8 cellular contexts compared by ENCODE assay signal in genomic region chr13:48580185-48580803, GRCh38. TPM values are rescaled to one million over a fixed set of nuclear protein-coding genes. Genes with fewer than 3 reads are reported as not detected.
DNase-seq lines count a peak whose midpoint lies in the region; ATAC-seq and TF ChIP-seq lines count a peak whose summit lies in the region.

No MANE protein-coding gene starts in this region.

- H3K27me3 Mint-ChIP-seq in HFFc6 (ENCODE audit: insufficient read depth) = peaks cover 12% of the 10 kb centered on the region
- H3K27me3 Mint-ChIP-seq in activated T-cell treated with anti-CD3 and anti-CD28 coated beads, Interleukin-2, amount 50 U/mL, for 4 hours (ENCODE audit: low read depth) = peaks cover 8% of the 10 kb centered on the region

- TF ChIP-seq CTCF in BJ (IDR thresholded peaks at IDR 0.05; ENCODE audit: insufficient read depth, low read depth, low read length) (peak; percentile 68), HFFc6 (IDR thresholded peaks at IDR 0.05) (peak; percentile 87), fibroblast of pulmonary artery (IDR thresholded peaks at IDR 0.05; ENCODE audit: low read length, missing control alignments) (peak; percentile 69), transverse colon (IDR thresholded peaks at IDR 0.05) (peak; percentile 65 to 82 (median 76))

- CTCF ChIA-PET in BJ (lab: Yijun Ruan, JAX) = interaction anchor here (0.6 to 6.4 kb wide), 29 partner anchors 11 to 542 kb away, joined by 3 to 85 read pairs (median 4); partner anchors contain the start of genes ITM2B and MED4

- peak overlapping the region; percentile 1 to 50 (median 18) for H3K27ac ChIP-seq in transverse colon

- in situ Hi-C loops in transverse colon (cut with MboI; ENCODE audit: low pct_ligation_motif_present in 1 of 4, low pct_unique_long_range_greater_than_20kb in 1 of 4, low sequenced_read_pairs in 3 of 4) = loop anchor here (5.0 to 25.0 kb wide), 5 partner anchors 182 to 455 kb away; partner anchors contain the start of gene RB1 (in 1 of the 4)

- peaks cover under 1 to 23% (median 11%) of the 10 kb centered on the region in 4 donors for H3K4me1 ChIP-seq in transverse colon

- no peak for TF ChIP-seq POLR2A in transverse colon (IDR thresholded peaks at IDR 0.05)

- DNase-seq in BJ (ENCODE audit: low read depth) (peak; percentile 19), HFFc6 (peak; percentile 43), OCI-M1 (lab: John Stamatoyannopoulos, UW) (peak; percentile 91), fibroblast of pulmonary artery (ENCODE audit: low read depth) (peak; percentile 80), nucleus accumbens (lab: John Stamatoyannopoulos, UW) (peak in 33 of 56 donors; percentile 9 to 88 (median 38)), transverse colon (peak; percentile 84)
- DNase-seq in activated T-cell treated with anti-CD3 and anti-CD28 coated beads, Interleukin-2, amount 50 U/mL, for 4 hours = peak; percentile 76

- no peaks in the 10 kb centered on the region for H3K9me3 Mint-ChIP-seq in HFFc6
- no peaks in the 10 kb centered on the region for H3K9me3 Mint-ChIP-seq in activated T-cell treated with anti-CD3 and anti-CD28 coated beads, Interleukin-2, amount 50 U/mL, for 4 hours

- H3K36me3 Mint-ChIP-seq in HFFc6 (ENCODE audit: low read depth) = no peaks in the 10 kb centered on the region
- no peaks in the 10 kb centered on the region for H3K36me3 Mint-ChIP-seq in activated T-cell treated with anti-CD3 and anti-CD28 coated beads, Interleukin-2, amount 50 U/mL, for 4 hours (ENCODE audit: insufficient read depth)

- H3K4me3 Mint-ChIP-seq in HFFc6 = no peak overlapping the region
- H3K4me3 Mint-ChIP-seq in activated T-cell treated with anti-CD3 and anti-CD28 coated beads, Interleukin-2, amount 50 U/mL, for 4 hours = no peak overlapping the region

- no peaks in the 10 kb centered on the region for H3K9me3 ChIP-seq in transverse colon

- WGBS in transverse colon (ENCODE audit: low coverage in 1 of 2), 2 donors = 30 to 47% methylated on average over 6 to 8 of the region's 8 CpGs

- H3K4me3 ChIP-seq in BJ (ENCODE audit: low read depth, low read length) (no peak overlapping the region), fibroblast of pulmonary artery (replicated peaks; ENCODE audit: low read depth, low read length) (no peak overlapping the region), transverse colon (no peak overlapping the region)

- H3K27me3 ChIP-seq in BJ (ENCODE audit: control insufficient read depth, insufficient read depth, low read length) (peaks cover 4% of the 10 kb centered on the region), transverse colon (no peaks in the 10 kb centered on the region)

- H3K27ac Mint-ChIP-seq in HFFc6 = no peak overlapping the region

- no peaks in the 10 kb centered on the region for H3K36me3 ChIP-seq in BJ (ENCODE audit: control insufficient read depth, insufficient read depth, low read length)
- no peaks in the 10 kb centered on the region for H3K36me3 ChIP-seq in transverse colon

- peak in 1 of 2 donors; percentile 37 for ATAC-seq in activated T-cell treated with anti-CD3 and anti-CD28 coated beads, Interleukin-2, amount 50 U/mL, for 4 hours
- ATAC-seq in GM21367 (IDR thresholded peaks at IDR 0.05; ENCODE audit: unreplicated experiment) = no peak

- POLR2A ChIA-PET in BJ (lab: Charles Lee) = interaction anchor here (0.6 kb wide), 4 partner anchors 47 to 297 kb away, joined by 3 to 8 read pairs (median 4); partner anchors contain the start of gene RCBTB2

- intact Hi-C loops in transverse colon (cut with DNase I; ENCODE audit: low total_unique reads) = no loop called here

- no peak for TF ChIP-seq EP300 in transverse colon (IDR thresholded peaks at IDR 0.05; ENCODE audit: low read depth)

- H3K4me1 Mint-ChIP-seq in HFFc6 (ENCODE audit: low read depth) = no peaks in the 10 kb centered on the region
- peaks cover 13% of the 10 kb centered on the region for H3K4me1 Mint-ChIP-seq in activated T-cell treated with anti-CD3 and anti-CD28 coated beads, Interleukin-2, amount 50 U/mL, for 4 hours (ENCODE audit: low read depth)

RNA-seq across cellular contexts. Expression of gene RCBTB2, which starts 47.4 kb away (rescaled TPM):
- polyA plus RNA-seq in BJ (2011; rRNA removed) = 9.5 and 12.7 TPM in 2 replicates
- polyA minus RNA-seq in BJ (2011; rRNA and poly(A)+ RNA removed) = 4.1 and 8.1 TPM in 2 replicates
- total RNA-seq in HFFc6 (2021; fragmentation: NEBNext Ultra II Directional; extraction: Animal tissue kit (Norgen Biotek cat#: 25700)) = 1 to 10 TPM; 6.6 to 9.3 (median 7.5) TPM
- total RNA-seq in activated T-cell treated with anti-CD3 and anti-CD28 coated beads, Interleukin-2, amount 50 U/mL, for 4 hours = 1 to 10 TPM; 1.3 to 1.5 (median 1.4) TPM
- 1 to 10 TPM; 5.2 to 8.1 (median 6.1) TPM for total RNA-seq in transverse colon

Comparison
In these comparisons a context has a peak if more than half of its experiments do, and no peak if none do; other contexts are left out.
1. DNase-seq: peak in every context shown above with its lines; median percentile 91 in OCI-M1; 84 in transverse colon; 80 in fibroblast of pulmonary artery; 76 in activated T-cell treated with anti-CD3 and anti-CD28 coated beads, Interleukin-2, amount 50 U/mL, for 4 hours; 43 in HFFc6; 38 in nucleus accumbens; 19 in BJ.